24 cellular contexts compared by ENCODE assay signal in the genomic region with DNA sequence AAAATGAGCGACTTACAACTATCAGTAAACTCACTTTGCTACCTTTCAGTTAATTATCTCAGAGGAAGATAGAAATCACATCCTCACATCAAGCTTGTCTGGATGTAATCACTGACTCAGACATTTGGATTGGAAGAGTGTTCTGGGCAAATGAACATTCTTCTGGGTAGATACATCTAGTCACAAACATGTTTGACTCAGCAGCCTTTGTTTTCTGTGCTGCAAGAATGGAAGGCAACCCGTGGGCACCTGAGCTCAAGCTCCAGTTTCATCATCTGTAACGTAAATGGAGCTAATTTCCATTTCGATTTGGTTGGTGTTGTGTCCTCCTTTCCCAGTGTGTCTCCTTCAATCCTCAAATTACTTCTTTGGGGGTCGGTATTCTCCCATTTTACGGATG.
"Had no signal": no experiment of that assay in that cellular context is flagged by ENCODE, and none has a peak within 500 bp of the region (broad histone marks: within the 10 kb centered on the region; RNA-seq: fewer than 3 reads in every experiment).

No MANE protein-coding gene starts in this region.

- H3K4me1 Mint-ChIP-seq: activated CD8-positive, alpha-beta memory T cell treated with anti-CD3 and anti-CD28 coated beads, Interleukin-2, amount 10 ng/mL, durations not matched to agents 7 days and 5 days; naive B cell had no signal

- H3K4me3 Mint-ChIP-seq: activated CD4-positive, alpha-beta memory T cell treated with anti-CD3 and anti-CD28 coated beads for 36 hours; activated CD8-positive, alpha-beta memory T cell treated with anti-CD3 and anti-CD28 coated beads, Interleukin-2, amount 10 ng/mL, durations not matched to agents 7 days and 5 days; activated naive CD8-positive, alpha-beta T cell; central memory CD8-positive, alpha-beta T cell; naive B cell; neural crest cell; stimulated activated naive CD8-positive, alpha-beta T cell treated with anti-CD3 and anti-CD28 coated beads, Interleukin-15, amount 100 ng/mL, for 72 hours; type B pancreatic cell; WTC11 had no signal

- ATAC-seq: activated CD8-positive, alpha-beta memory T cell treated with anti-CD3 and anti-CD28 coated beads, Interleukin-2, amount 10 ng/mL, durations not matched to agents 7 days and 5 days; left lung; right cardiac atrium; stimulated activated naive CD8-positive, alpha-beta T cell treated with anti-CD3 and anti-CD28 coated beads, Interleukin-15, amount 100 ng/mL, for 72 hours; WTC11 had no signal

- DNase-seq: activated CD4-positive, alpha-beta memory T cell treated with anti-CD3 and anti-CD28 coated beads for 36 hours; activated CD4-positive, alpha-beta T cell treated with anti-CD3 and anti-CD28 coated beads for 4 hours; activated CD8-positive, alpha-beta memory T cell treated with anti-CD3 and anti-CD28 coated beads, Interleukin-2, amount 10 ng/mL, durations not matched to agents 7 days and 5 days; amniotic stem cell; esophagus squamous epithelium; left lung; naive B cell; right cardiac atrium; stimulated activated CD4-positive, alpha-beta T cell treated with anti-CD3 and anti-CD28 coated beads, Interleukin-15, amount 100 ng/mL, for 24 hours; stimulated activated CD4-positive, alpha-beta T cell treated with anti-CD3 and anti-CD28 coated beads, Interleukin-2, amount 100 ng/mL, for 48 hours; stimulated activated naive CD8-positive, alpha-beta T cell treated with anti-CD3 and anti-CD28 coated beads, Interleukin-15, amount 100 ng/mL, for 72 hours; SW 1271; T-helper 2 cell had no signal

- H3K27ac Mint-ChIP-seq: activated CD4-positive, alpha-beta memory T cell treated with anti-CD3 and anti-CD28 coated beads for 36 hours; activated CD8-positive, alpha-beta memory T cell treated with anti-CD3 and anti-CD28 coated beads, Interleukin-2, amount 10 ng/mL, durations not matched to agents 7 days and 5 days; activated naive CD8-positive, alpha-beta T cell; naive B cell; progenitor cell of endocrine pancreas; type B pancreatic cell; WTC11 had no signal

- H3K9me3 Mint-ChIP-seq: activated CD4-positive, alpha-beta memory T cell treated with anti-CD3 and anti-CD28 coated beads for 36 hours; central memory CD8-positive, alpha-beta T cell; stimulated activated naive CD8-positive, alpha-beta T cell treated with anti-CD3 and anti-CD28 coated beads, Interleukin-15, amount 100 ng/mL, for 72 hours had no signal

- H3K4me3 ChIP-seq: coronary artery, esophagus squamous epithelium, hepatocyte, left lung, SJSA1, skin epidermis, suprapubic skin had no signal

- H3K36me3 ChIP-seq: esophagus squamous epithelium, left lung, SJSA1, suprapubic skin had no signal

- H3K27me3 ChIP-seq: hepatocyte, left lung, SJSA1 had no signal

- H3K27ac ChIP-seq: coronary artery, esophagus squamous epithelium, hepatocyte, left lung, SJSA1, skin epidermis, suprapubic skin had no signal

- H3K27me3 Mint-ChIP-seq: activated CD8-positive, alpha-beta memory T cell treated with anti-CD3 and anti-CD28 coated beads, Interleukin-2, amount 10 ng/mL, durations not matched to agents 7 days and 5 days; central memory CD8-positive, alpha-beta T cell; stimulated activated naive CD8-positive, alpha-beta T cell treated with anti-CD3 and anti-CD28 coated beads, Interleukin-15, amount 100 ng/mL, for 72 hours had no signal

- H3K36me3 Mint-ChIP-seq: activated CD4-positive, alpha-beta memory T cell treated with anti-CD3 and anti-CD28 coated beads for 36 hours; activated CD8-positive, alpha-beta memory T cell treated with anti-CD3 and anti-CD28 coated beads, Interleukin-2, amount 10 ng/mL, durations not matched to agents 7 days and 5 days; activated naive CD8-positive, alpha-beta T cell; naive B cell; type B pancreatic cell; WTC11 had no signal

- H3K9me3 ChIP-seq: esophagus squamous epithelium, left lung, SJSA1, suprapubic skin had no signal

- H3K4me1 ChIP-seq: esophagus squamous epithelium, left lung, SJSA1, suprapubic skin had no signal
